Comparison of ENCODE assay signal across 17 cellular contexts in the genomic region with DNA sequence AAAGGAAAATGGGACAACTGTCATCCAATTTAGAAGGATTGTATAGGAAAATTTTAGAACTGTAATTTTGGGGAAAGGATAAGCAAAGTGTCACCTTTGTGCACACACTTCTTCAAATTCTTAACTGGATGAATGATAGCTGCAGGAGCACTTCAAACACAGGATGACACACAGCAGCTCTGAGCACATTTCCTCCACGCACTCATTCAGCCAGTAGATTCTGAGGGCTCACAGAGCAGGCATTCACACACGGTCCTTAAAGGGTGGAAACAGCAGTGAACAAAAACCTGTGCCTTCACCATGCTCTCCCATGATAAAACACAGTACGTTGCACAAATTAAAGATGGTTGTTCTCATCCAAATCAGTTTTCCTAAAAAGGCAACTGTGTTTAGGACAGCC. TPM values are rescaled to one million over a fixed set of nuclear protein-coding genes. Genes with fewer than 3 reads are reported as not detected.
DNase-seq lines count a peak whose midpoint lies in the region; ATAC-seq, FAIRE-seq and TF ChIP-seq lines count a peak whose summit lies in the region.
"Had no signal": no experiment of that assay in that cellular context is flagged by ENCODE, and none has a peak within 500 bp of the region (broad histone marks: within the 10 kb centered on the region; RNA-seq: fewer than 3 reads in every experiment).

No MANE protein-coding gene starts in this region.

- dilution Hi-C loops in keratinocyte (cut with MboI; ENCODE audit: extremely low pct_ligation_motif_present, low sequenced_read_pairs) = no loop called here

- no peaks in the 10 kb centered on the region for H3K9me1 ChIP-seq in keratinocyte (ENCODE audit: control insufficient read depth, extremely low read depth, insufficient read depth, low read length)

- peak; percentile 48 for DNase-seq in activated CD4-positive, alpha-beta T cell treated with anti-CD3 and anti-CD28 coated beads for 36 hours
- no peak for DNase-seq in activated CD4-positive, alpha-beta T cell treated with anti-CD3 and anti-CD28 coated beads, Interleukin-2, amount 10 ng/mL, durations not matched to agents 24 days and 14 days
- DNase-seq in stimulated activated CD4-positive, alpha-beta T cell treated with anti-CD3 and anti-CD28 coated beads, Interleukin-1b, Interleukin-23, amount 100 ng/mL, for 48 hours = peak; percentile 21
- no peak for DNase-seq in stimulated activated CD4-positive, alpha-beta T cell treated with anti-CD3 and anti-CD28 coated beads, Interleukin-4, amount 100 ng/mL, for 1 hour
- no peak for DNase-seq in keratinocyte (ENCODE audit: low read depth, low spot score)
- DNase-seq in Kasumi-1 (lab: John Stamatoyannopoulos, UW) = no peak
- DNase-seq in NCI-H2107 (lab: John Stamatoyannopoulos, UW) = no peak
- no peak for DNase-seq in NCI-H2171 (lab: John Stamatoyannopoulos, UW)
- DNase-seq: 8988T, KBM-7, NCI-H1417 treated with DMSO at 0.1 percent for 48 hours, NCI-H1930, NCI-H510A treated with DMSO at 0.1 percent for 48 hours, NCI-H82, PC-3 had no signal

- peak; percentile 97 for ATAC-seq in activated CD4-positive, alpha-beta T cell treated with anti-CD3 and anti-CD28 coated beads for 36 hours
- ATAC-seq: PC-3 had no signal

- H3K27ac ChIP-seq in keratinocyte (ENCODE audit: control insufficient read depth, insufficient read depth, low read length) = no peak overlapping the region
- H3K27ac ChIP-seq: RWPE1 had no signal

- H3K36me3 Mint-ChIP-seq in activated CD4-positive, alpha-beta T cell treated with anti-CD3 and anti-CD28 coated beads for 36 hours (ENCODE audit: low read depth) = no peaks in the 10 kb centered on the region
- H3K36me3 Mint-ChIP-seq in activated CD4-positive, alpha-beta T cell treated with anti-CD3 and anti-CD28 coated beads, Interleukin-2, amount 10 ng/mL, durations not matched to agents 24 days and 14 days (ENCODE audit: low read depth) = no peaks in the 10 kb centered on the region

- H3K9me3 ChIP-seq in keratinocyte (ENCODE audit: control insufficient read depth, low read depth, low read length) = no peaks in the 10 kb centered on the region

- H3K4me1 Mint-ChIP-seq in activated CD4-positive, alpha-beta T cell treated with anti-CD3 and anti-CD28 coated beads for 36 hours = peaks cover 11% of the 10 kb centered on the region
- no peaks in the 10 kb centered on the region for H3K4me1 Mint-ChIP-seq in activated CD4-positive, alpha-beta T cell treated with anti-CD3 and anti-CD28 coated beads, Interleukin-2, amount 10 ng/mL, durations not matched to agents 24 days and 14 days

- no peaks in the 10 kb centered on the region for H3K36me3 ChIP-seq in keratinocyte (ENCODE audit: control insufficient read depth in 2 of 2, extremely low read depth in 1 of 2, insufficient read depth in 2 of 2, low read length in 2 of 2)

- H3K4me2 ChIP-seq in keratinocyte (ENCODE audit: control insufficient read depth, extremely low read depth, insufficient read depth, low read depth, low read length) = no peak overlapping the region

- peak overlapping the region; percentile 53 for H2AFZ ChIP-seq in keratinocyte (ENCODE audit: control insufficient read depth, low read length)

- no peaks in the 10 kb centered on the region for H3K79me2 ChIP-seq in keratinocyte (ENCODE audit: control insufficient read depth, insufficient read depth, low read length)

- H3K9me3 Mint-ChIP-seq in activated CD4-positive, alpha-beta T cell treated with anti-CD3 and anti-CD28 coated beads for 36 hours (ENCODE audit: low read depth) = no peaks in the 10 kb centered on the region
- H3K9me3 Mint-ChIP-seq in activated CD4-positive, alpha-beta T cell treated with anti-CD3 and anti-CD28 coated beads, Interleukin-2, amount 10 ng/mL, durations not matched to agents 24 days and 14 days = no peaks in the 10 kb centered on the region

- H3K4me3 ChIP-seq in keratinocyte (ENCODE audit: control insufficient read depth in 2 of 3, extremely low read depth in 1 of 3, insufficient read depth in 2 of 3, low read depth in 1 of 3, low read length in 3 of 3) = no peak overlapping the region

- H3K9ac ChIP-seq in keratinocyte (ENCODE audit: control insufficient read depth, extremely low read depth, insufficient read depth, low read length) = no peak overlapping the region

- intact Hi-C loops in activated CD4-positive, alpha-beta T cell treated with anti-CD3 and anti-CD28 coated beads for 36 hours (cut with DNase I, micrococcal nuclease) = no loop called here
- intact Hi-C loops in activated CD4-positive, alpha-beta T cell treated with anti-CD3 and anti-CD28 coated beads, Interleukin-2, amount 10 ng/mL, durations not matched to agents 24 days and 14 days (cut with micrococcal nuclease) = no loop called here

- no peaks in the 10 kb centered on the region for H4K20me1 ChIP-seq in keratinocyte (ENCODE audit: control insufficient read depth, extremely low read depth, insufficient read depth, low read length)

- H3K27ac Mint-ChIP-seq in activated CD4-positive, alpha-beta T cell treated with anti-CD3 and anti-CD28 coated beads for 36 hours = peak overlapping the region; percentile 25
- no peak overlapping the region for H3K27ac Mint-ChIP-seq in activated CD4-positive, alpha-beta T cell treated with anti-CD3 and anti-CD28 coated beads, Interleukin-2, amount 10 ng/mL, durations not matched to agents 24 days and 14 days

- no peak for FAIRE-seq in keratinocyte (lab: Jason Lieb, UNC)
- FAIRE-seq: GM12892 had no signal

- H3K27me3 ChIP-seq in keratinocyte (ENCODE audit: control insufficient read depth, extremely low read depth, insufficient read depth, low read length) = no peaks in the 10 kb centered on the region

- POLR2A ChIA-PET in activated CD4-positive, alpha-beta T cell treated with anti-CD3 and anti-CD28 coated beads for 36 hours (lab: Charles Lee) = interaction anchor here (0.6 kb wide), 1 partner anchor 10 kb away, joined by 3 read pairs; no protein-coding TSS in a partner anchor

- H3K4me3 Mint-ChIP-seq in activated CD4-positive, alpha-beta T cell treated with anti-CD3 and anti-CD28 coated beads for 36 hours = no peak overlapping the region
- H3K4me3 Mint-ChIP-seq in activated CD4-positive, alpha-beta T cell treated with anti-CD3 and anti-CD28 coated beads, Interleukin-2, amount 10 ng/mL, durations not matched to agents 24 days and 14 days = no peak overlapping the region

- CTCF ChIA-PET in activated CD4-positive, alpha-beta T cell treated with anti-CD3 and anti-CD28 coated beads for 36 hours (lab: Charles Lee) = no interaction called here

- no peaks in the 10 kb centered on the region for H3K27me3 Mint-ChIP-seq in activated CD4-positive, alpha-beta T cell treated with anti-CD3 and anti-CD28 coated beads for 36 hours
- H3K27me3 Mint-ChIP-seq in activated CD4-positive, alpha-beta T cell treated with anti-CD3 and anti-CD28 coated beads, Interleukin-2, amount 10 ng/mL, durations not matched to agents 24 days and 14 days = peaks cover 6% of the 10 kb centered on the region

- peaks cover 15% of the 10 kb centered on the region for H3K4me1 ChIP-seq in keratinocyte (ENCODE audit: control insufficient read depth, extremely low read depth, insufficient read depth, low read length)

- TF ChIP-seq CTCF in keratinocyte (optimal IDR thresholded peaks at IDR 0.05 in 1 of 3, IDR thresholded peaks at IDR 0.05 in 1 of 3, conservative IDR thresholded peaks at IDR 0.05 in 1 of 3; ENCODE audit: extremely low read depth in 1 of 3, insufficient read depth in 2 of 3, low read length in 3 of 3) = no peak

RNA-seq across cellular contexts. Expression of gene KLF3, which starts 38.5 kb away (rescaled TPM):
- 1 to 10 TPM; 6.1 to 6.2 TPM for total RNA-seq in activated CD4-positive, alpha-beta T cell treated with anti-CD3 and anti-CD28 coated beads for 36 hours
- total RNA-seq in activated CD4-positive, alpha-beta T cell treated with anti-CD3 and anti-CD28 coated beads, Interleukin-2, amount 10 ng/mL, durations not matched to agents 24 days and 14 days = 0.83 and 1.0 TPM in 2 replicates
- 22.2 to 39.9 TPM (median 25.5 TPM) in 3 replicates for polyA plus RNA-seq in keratinocyte
- polyA plus RNA-seq in keratinocyte (2011; ENCODE audit: low read depth) = 48.0 TPM
- 17.6 and 30.3 TPM in 2 replicates for polyA plus RNA-seq in keratinocyte (2011; cell fraction: cytosol; rRNA removed)
- polyA plus RNA-seq in keratinocyte (2011; cell fraction: nucleus; rRNA removed) = 43.3 and 53.0 TPM in 2 replicates
- 19.9 and 73.1 TPM in 2 replicates for polyA plus RNA-seq in keratinocyte (2012; ENCODE audit: low replicate concordance)
- 21.6 to 85.9 TPM (median 61.8 TPM) in 3 replicates for polyA minus RNA-seq in keratinocyte
- 24.0 TPM for polyA minus RNA-seq in keratinocyte (2011; cell fraction: cytosol; rRNA and poly(A)+ RNA removed)
- polyA minus RNA-seq in keratinocyte (2011; cell fraction: nucleus; rRNA and poly(A)+ RNA removed) = 65.7 and 106 TPM in 2 replicates

Comparison
In these comparisons a context has a peak if more than half of its experiments do, and no peak if none do; other contexts are left out.
1. DNase-seq: peak in activated CD4-positive, alpha-beta T cell treated with anti-CD3 and anti-CD28 coated beads for 36 hours (single experiment) and stimulated activated CD4-positive, alpha-beta T cell treated with anti-CD3 and anti-CD28 coated beads, Interleukin-1b, Interleukin-23, amount 100 ng/mL, for 48 hours (single experiment); none in activated CD4-positive, alpha-beta T cell treated with anti-CD3 and anti-CD28 coated beads, Interleukin-2, amount 10 ng/mL, durations not matched to agents 24 days and 14 days (single experiment), stimulated activated CD4-positive, alpha-beta T cell treated with anti-CD3 and anti-CD28 coated beads, Interleukin-4, amount 100 ng/mL, for 1 hour (single experiment), keratinocyte (single experiment), Kasumi-1 (0 of 2), NCI-H2107 (single experiment) and NCI-H2171 (single experiment).